Comparison of ENCODE assay signal across 22 cellular contexts in the genomic region with DNA sequence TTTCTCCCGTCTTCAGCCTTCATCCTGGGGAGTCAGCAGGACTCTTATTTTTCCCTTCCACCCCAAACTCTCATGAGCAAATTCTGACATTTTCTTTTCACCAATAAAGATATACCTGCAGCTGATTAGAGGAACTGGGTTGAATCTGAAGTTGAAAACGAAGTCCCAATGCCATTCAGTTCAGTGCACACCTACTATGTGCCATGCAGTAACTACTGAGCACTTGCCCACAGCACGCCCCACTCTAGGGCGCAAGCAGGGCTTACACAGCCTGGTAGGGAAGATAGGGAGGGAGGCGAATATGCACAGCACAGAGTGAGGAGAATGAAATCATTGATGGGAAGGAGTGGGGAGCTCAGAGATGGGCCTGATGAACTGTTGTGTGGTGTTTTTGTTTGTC.
"Had no signal": no experiment of that assay in that cellular context is flagged by ENCODE, and none has a peak within 500 bp of the region (broad histone marks: within the 10 kb centered on the region; RNA-seq: fewer than 3 reads in every experiment).

No MANE protein-coding gene starts in this region.

- H3K36me3 ChIP-seq: adrenal gland, MG63 had no signal

- H3K36me3 Mint-ChIP-seq: T-cell had no signal

- H3K4me3 ChIP-seq: adrenal gland, MG63 had no signal

- ATAC-seq: activated CD4-positive, CD25-positive, alpha-beta regulatory T cell treated with anti-CD3 and anti-CD28 coated beads, Interleukin-2, amount 50 U/mL, for 24 hours; activated T-cell treated with anti-CD3 and anti-CD28 coated beads, Interleukin-2, amount 50 U/mL, for 4 hours; T-cell had no signal

- H3K4me1 ChIP-seq: adrenal gland had no signal

- H3K27ac Mint-ChIP-seq: activated naive CD4-positive, alpha-beta T cell treated with anti-CD3 and anti-CD28 coated beads for 36 hours; activated naive CD8-positive, alpha-beta T cell had no signal

- H3K27ac ChIP-seq: adrenal gland had no signal

- H3K27me3 ChIP-seq: adrenal gland, MG63 had no signal

- H3K4me3 Mint-ChIP-seq: activated naive CD4-positive, alpha-beta T cell treated with anti-CD3 and anti-CD28 coated beads for 36 hours; activated T-cell treated with anti-CD3 and anti-CD28 coated beads, Interleukin-2, amount 50 U/mL, for 4 hours had no signal

- DNase-seq: activated CD4-positive, alpha-beta T cell treated with anti-CD3 and anti-CD28 coated beads for 4 hours; activated CD4-positive, alpha-beta T cell treated with anti-CD3 and anti-CD28 coated beads, Interleukin-2, amount 50 U/mL, for 48 hours; activated CD8-positive, alpha-beta memory T cell treated with anti-CD3 and anti-CD28 coated beads for 24 hours; activated gamma-delta T cell; activated naive CD4-positive, alpha-beta T cell treated with anti-CD3 and anti-CD28 coated beads for 36 hours; activated T-cell treated with anti-CD3 and anti-CD28 coated beads, Interleukin-2, amount 50 U/mL, for 4 hours; adrenal gland; anterior cingulate cortex; MG63; MV-4-11; NCI-H1092 treated with DMSO at 0.1 percent for 48 hours; NCI-H1417 treated with DMSO at 0.1 percent for 48 hours; NCI-H1694; NCI-H2029; NCI-H345; NCI-H510A; NCI-H526 treated with DMSO at 0.1 percent for 48 hours; NCI-H82; SIG-M5; T-cell had no signal
